8 cellular contexts compared by ENCODE assay signal in genomic region chr9:4984571-4985375, GRCh38. TPM values are rescaled to one million over a fixed set of nuclear protein-coding genes. Genes with fewer than 3 reads are reported as not detected.
DNase-seq lines count a peak whose midpoint lies in the region; ATAC-seq and TF ChIP-seq lines count a peak whose summit lies in the region.

JAK2 (plus strand) TSS chr9:4985272; CDS start chr9:5021988, 36,716 bp downstream.

- H3K4me3 Mint-ChIP-seq in CD14-positive monocyte, result no peak within 1 kb of the TSS
- H3K4me3 Mint-ChIP-seq in activated CD4-positive, alpha-beta memory T cell treated with anti-CD3 and anti-CD28 coated beads, Interleukin-2, amount 10 ng/mL, durations not matched to agents 7 days and 5 days, result peak within 1 kb of the TSS; percentile 87

- DNase-seq in CD14-positive monocyte (ENCODE audit: low spot score), result peak; percentile 78
- peak; percentile 70 for DNase-seq in NCI-H748 treated with DMSO at 0.1 percent for 48 hours (lab: John Stamatoyannopoulos, UW)
- peak; percentile 88 for DNase-seq in activated CD4-positive, alpha-beta memory T cell treated with anti-CD3 and anti-CD28 coated beads, Interleukin-2, amount 10 ng/mL, durations not matched to agents 7 days and 5 days
- DNase-seq in ecto neural progenitor cell (ENCODE audit: low spot score), result peak; percentile 93
- peak; percentile 90 for DNase-seq in medulla oblongata (ENCODE audit: extremely low spot score)
- peak; percentile 59 for DNase-seq in stimulated activated CD8-positive, alpha-beta memory T cell treated with anti-CD3 and anti-CD28 coated beads, Interleukin-12 subunit alpha, Interleukin-12 subunit beta, amount 100 ng/mL, for 1 hour (ENCODE audit: low read depth)

- no peaks in the 10 kb centered on the region for H3K9me3 Mint-ChIP-seq in CD14-positive monocyte
- no peaks in the 10 kb centered on the region for H3K9me3 Mint-ChIP-seq in activated CD4-positive, alpha-beta memory T cell treated with anti-CD3 and anti-CD28 coated beads, Interleukin-2, amount 10 ng/mL, durations not matched to agents 7 days and 5 days

- CTCF ChIA-PET in activated CD4-positive, alpha-beta memory T cell treated with anti-CD3 and anti-CD28 coated beads, Interleukin-2, amount 10 ng/mL, durations not matched to agents 7 days and 5 days (lab: Charles Lee), result interaction anchor here (0.7 to 5.8 kb wide), 14 partner anchors 8 to 616 kb away, joined by 3 to 54 read pairs (median 4); partner anchors contain the start of gene RCL1

- peaks cover 52% of the 10 kb centered on the region for H3K4me1 Mint-ChIP-seq in CD14-positive monocyte
- peaks cover 50% of the 10 kb centered on the region for H3K4me1 Mint-ChIP-seq in activated CD4-positive, alpha-beta memory T cell treated with anti-CD3 and anti-CD28 coated beads, Interleukin-2, amount 10 ng/mL, durations not matched to agents 7 days and 5 days

- no peaks in the 10 kb centered on the region for H3K27me3 Mint-ChIP-seq in CD14-positive monocyte (ENCODE audit: low read depth in 3 of 3)
- H3K27me3 Mint-ChIP-seq in activated CD4-positive, alpha-beta memory T cell treated with anti-CD3 and anti-CD28 coated beads, Interleukin-2, amount 10 ng/mL, durations not matched to agents 7 days and 5 days, result no peaks in the 10 kb centered on the region

- peak; percentile 30 for TF ChIP-seq CTCF in CD14-positive monocyte (IDR thresholded peaks at IDR 0.05)

- ATAC-seq in GM19324 (IDR thresholded peaks at IDR 0.05; ENCODE audit: low FRiP score, unreplicated experiment) (peak; percentile 76), HG03469 (IDR thresholded peaks at IDR 0.05; ENCODE audit: unreplicated experiment) (peak; percentile 45)

- peaks cover 4% of the 10 kb centered on the region in 2 donors for H3K36me3 Mint-ChIP-seq in CD14-positive monocyte
- H3K36me3 Mint-ChIP-seq in activated CD4-positive, alpha-beta memory T cell treated with anti-CD3 and anti-CD28 coated beads, Interleukin-2, amount 10 ng/mL, durations not matched to agents 7 days and 5 days (ENCODE audit: low read depth), result peaks cover 12% of the 10 kb centered on the region

- peak within 1 kb of the TSS; percentile 89 to 99 (median 97) for H3K27ac Mint-ChIP-seq in CD14-positive monocyte
- H3K27ac Mint-ChIP-seq in activated CD4-positive, alpha-beta memory T cell treated with anti-CD3 and anti-CD28 coated beads, Interleukin-2, amount 10 ng/mL, durations not matched to agents 7 days and 5 days, result peak within 1 kb of the TSS; percentile 98

- intact Hi-C loops in CD14-positive monocyte (cut with micrococcal nuclease), result loop anchor here (2.0 to 10.0 kb wide), 5 partner anchors 46 to 640 kb away; partner anchors contain the start of genes CD274 (in 1 of the 2), CDC37L1 (in 1 of the 2), RCL1 (in 1 of the 2) and RIC1 (in 1 of the 2)

- POLR2A ChIA-PET in activated CD4-positive, alpha-beta memory T cell treated with anti-CD3 and anti-CD28 coated beads, Interleukin-2, amount 10 ng/mL, durations not matched to agents 7 days and 5 days (lab: Charles Lee), result interaction anchor here (0.7 to 3.5 kb wide), 32 partner anchors 11 to 1457 kb away, joined by 3 to 41 read pairs (median 6); partner anchors contain the start of genes AK3, CD274, CDC37L1 and PLGRKT

RNA-seq across cellular contexts. Expression of gene JAK2, which starts in this region (rescaled TPM):
- 10 to 100 TPM; 23.5 to 34.7 TPM for polyA plus RNA-seq in CD14-positive monocyte
- 10 to 100 TPM; 27.2 to 30.0 TPM for total RNA-seq in activated CD4-positive, alpha-beta memory T cell treated with anti-CD3 and anti-CD28 coated beads, Interleukin-2, amount 10 ng/mL, durations not matched to agents 7 days and 5 days

Comparison
In these comparisons a context has a peak if more than half of its experiments do, and no peak if none do; other contexts are left out.
1. Peak in every context shown above with its lines: DNase-seq and ATAC-seq.